ENCODE assay signal across 1 cellular context in the genomic region with DNA sequence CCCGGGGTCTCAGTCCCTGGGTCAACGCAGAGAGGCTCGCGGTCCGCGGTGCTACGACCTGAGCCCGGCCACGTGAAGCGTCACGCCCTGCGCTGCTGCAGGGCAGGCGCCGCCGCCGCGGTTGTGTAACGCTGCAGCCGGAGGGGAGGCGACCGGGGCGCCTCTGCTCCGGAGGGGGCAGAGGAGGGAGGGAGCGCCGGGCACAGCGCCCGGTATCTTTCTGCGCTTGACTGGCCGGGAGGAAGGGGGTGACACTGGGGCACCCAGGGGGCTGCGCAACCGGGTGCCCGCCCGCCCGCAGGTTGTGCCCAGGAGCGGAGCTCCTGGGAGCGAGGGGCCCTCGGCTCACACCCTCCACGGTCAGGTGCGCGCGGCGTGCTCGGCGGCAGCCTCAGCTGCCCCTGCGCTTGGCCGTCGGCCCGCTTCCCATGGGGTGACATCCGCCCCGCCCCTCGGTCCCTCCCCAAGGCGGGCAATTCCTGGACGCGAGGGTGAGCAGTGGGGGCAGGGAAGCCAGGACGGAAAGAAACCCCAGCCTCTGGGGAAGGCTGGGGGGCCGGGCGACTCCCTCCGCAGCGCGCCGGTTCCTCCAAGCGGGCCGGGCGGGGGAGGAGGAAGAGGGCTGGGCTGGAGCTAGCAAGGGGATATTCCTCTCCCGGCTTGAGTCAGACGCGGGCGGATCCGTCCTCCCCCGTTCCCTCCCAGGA.
A peak's percentile ranks its signal among the peaks of the same experiment; 100 is the strongest.
TF ChIP-seq lines count a peak whose summit lies in the region.

No MANE protein-coding gene starts in this region.

TF ChIP-seq in HepG2, 621 proteins besides CTCF, POLR2A, EP300 and RAD21 (continued from another document and continues in another):
- TF ChIP-seq MED8 (CRISPR knock-in tag; IDR thresholded peaks at IDR 0.05; ENCODE audit: insufficient replicate concordance): peak; percentile 86
- TF ChIP-seq, protein P1, sequence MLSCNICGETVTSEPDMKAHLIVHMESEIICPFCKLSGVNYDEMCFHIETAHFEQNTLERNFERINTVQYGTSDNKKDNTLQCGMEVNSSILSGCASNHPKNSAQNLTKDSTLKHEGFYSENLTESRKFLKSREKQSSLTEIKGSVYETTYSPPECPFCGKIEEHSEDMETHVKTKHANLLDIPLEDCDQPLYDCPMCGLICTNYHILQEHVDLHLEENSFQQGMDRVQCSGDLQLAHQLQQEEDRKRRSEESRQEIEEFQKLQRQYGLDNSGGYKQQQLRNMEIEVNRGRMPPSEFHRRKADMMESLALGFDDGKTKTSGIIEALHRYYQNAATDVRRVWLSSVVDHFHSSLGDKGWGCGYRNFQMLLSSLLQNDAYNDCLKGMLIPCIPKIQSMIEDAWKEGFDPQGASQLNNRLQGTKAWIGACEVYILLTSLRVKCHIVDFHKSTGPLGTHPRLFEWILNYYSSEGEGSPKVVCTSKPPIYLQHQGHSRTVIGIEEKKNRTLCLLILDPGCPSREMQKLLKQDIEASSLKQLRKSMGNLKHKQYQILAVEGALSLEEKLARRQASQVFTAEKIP (CRISPR knock-in tag; IDR thresholded peaks at IDR 0.05; ENCODE audit: borderline replicate concordance): no peak
- peak; percentile 99 for TF ChIP-seq RXRA (CRISPR knock-in tag; IDR thresholded peaks at IDR 0.05)
- TF ChIP-seq ZSCAN25 (CRISPR knock-in tag; IDR thresholded peaks at IDR 0.05): peak; percentile 85
- peak; percentile 98 for TF ChIP-seq HIVEP1 (CRISPR knock-in tag; IDR thresholded peaks at IDR 0.05)
- TF ChIP-seq KLF16 (CRISPR knock-in tag; IDR thresholded peaks at IDR 0.05): peak in 1 of 2 experiments; percentile 88; a peak in 1 of 4 replicates
- TF ChIP-seq ZNF652 (CRISPR knock-in tag; IDR thresholded peaks at IDR 0.05; ENCODE audit: borderline replicate concordance, low read depth): no peak
- TF ChIP-seq HMGA1 (CRISPR knock-in tag; conservative IDR thresholded peaks at IDR 0.05): no peak
- TF ChIP-seq, protein P2, sequence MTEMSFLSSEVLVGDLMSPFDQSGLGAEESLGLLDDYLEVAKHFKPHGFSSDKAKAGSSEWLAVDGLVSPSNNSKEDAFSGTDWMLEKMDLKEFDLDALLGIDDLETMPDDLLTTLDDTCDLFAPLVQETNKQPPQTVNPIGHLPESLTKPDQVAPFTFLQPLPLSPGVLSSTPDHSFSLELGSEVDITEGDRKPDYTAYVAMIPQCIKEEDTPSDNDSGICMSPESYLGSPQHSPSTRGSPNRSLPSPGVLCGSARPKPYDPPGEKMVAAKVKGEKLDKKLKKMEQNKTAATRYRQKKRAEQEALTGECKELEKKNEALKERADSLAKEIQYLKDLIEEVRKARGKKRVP (CRISPR knock-in tag; IDR thresholded peaks at IDR 0.05): peak in 1 of 2 experiments; percentile 77; a peak in 2 of 4 replicates
- TF ChIP-seq, protein P3, sequence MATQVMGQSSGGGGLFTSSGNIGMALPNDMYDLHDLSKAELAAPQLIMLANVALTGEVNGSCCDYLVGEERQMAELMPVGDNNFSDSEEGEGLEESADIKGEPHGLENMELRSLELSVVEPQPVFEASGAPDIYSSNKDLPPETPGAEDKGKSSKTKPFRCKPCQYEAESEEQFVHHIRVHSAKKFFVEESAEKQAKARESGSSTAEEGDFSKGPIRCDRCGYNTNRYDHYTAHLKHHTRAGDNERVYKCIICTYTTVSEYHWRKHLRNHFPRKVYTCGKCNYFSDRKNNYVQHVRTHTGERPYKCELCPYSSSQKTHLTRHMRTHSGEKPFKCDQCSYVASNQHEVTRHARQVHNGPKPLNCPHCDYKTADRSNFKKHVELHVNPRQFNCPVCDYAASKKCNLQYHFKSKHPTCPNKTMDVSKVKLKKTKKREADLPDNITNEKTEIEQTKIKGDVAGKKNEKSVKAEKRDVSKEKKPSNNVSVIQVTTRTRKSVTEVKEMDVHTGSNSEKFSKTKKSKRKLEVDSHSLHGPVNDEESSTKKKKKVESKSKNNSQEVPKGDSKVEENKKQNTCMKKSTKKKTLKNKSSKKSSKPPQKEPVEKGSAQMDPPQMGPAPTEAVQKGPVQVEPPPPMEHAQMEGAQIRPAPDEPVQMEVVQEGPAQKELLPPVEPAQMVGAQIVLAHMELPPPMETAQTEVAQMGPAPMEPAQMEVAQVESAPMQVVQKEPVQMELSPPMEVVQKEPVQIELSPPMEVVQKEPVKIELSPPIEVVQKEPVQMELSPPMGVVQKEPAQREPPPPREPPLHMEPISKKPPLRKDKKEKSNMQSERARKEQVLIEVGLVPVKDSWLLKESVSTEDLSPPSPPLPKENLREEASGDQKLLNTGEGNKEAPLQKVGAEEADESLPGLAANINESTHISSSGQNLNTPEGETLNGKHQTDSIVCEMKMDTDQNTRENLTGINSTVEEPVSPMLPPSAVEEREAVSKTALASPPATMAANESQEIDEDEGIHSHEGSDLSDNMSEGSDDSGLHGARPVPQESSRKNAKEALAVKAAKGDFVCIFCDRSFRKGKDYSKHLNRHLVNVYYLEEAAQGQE (IDR thresholded peaks at IDR 0.05; ENCODE audit: borderline replicate concordance in 1 of 2, low read depth in 1 of 2, low read length in 2 of 2): peak in 1 of 2 experiments; percentile 11; a peak in 1 of 4 replicates
- 0 out of 2 replicates have a peak, but pooled peaks have one; percentile 78 for TF ChIP-seq SNAI1 (CRISPR knock-in tag; IDR thresholded peaks at IDR 0.05; ENCODE audit: borderline replicate concordance)
- TF ChIP-seq, protein P4, sequence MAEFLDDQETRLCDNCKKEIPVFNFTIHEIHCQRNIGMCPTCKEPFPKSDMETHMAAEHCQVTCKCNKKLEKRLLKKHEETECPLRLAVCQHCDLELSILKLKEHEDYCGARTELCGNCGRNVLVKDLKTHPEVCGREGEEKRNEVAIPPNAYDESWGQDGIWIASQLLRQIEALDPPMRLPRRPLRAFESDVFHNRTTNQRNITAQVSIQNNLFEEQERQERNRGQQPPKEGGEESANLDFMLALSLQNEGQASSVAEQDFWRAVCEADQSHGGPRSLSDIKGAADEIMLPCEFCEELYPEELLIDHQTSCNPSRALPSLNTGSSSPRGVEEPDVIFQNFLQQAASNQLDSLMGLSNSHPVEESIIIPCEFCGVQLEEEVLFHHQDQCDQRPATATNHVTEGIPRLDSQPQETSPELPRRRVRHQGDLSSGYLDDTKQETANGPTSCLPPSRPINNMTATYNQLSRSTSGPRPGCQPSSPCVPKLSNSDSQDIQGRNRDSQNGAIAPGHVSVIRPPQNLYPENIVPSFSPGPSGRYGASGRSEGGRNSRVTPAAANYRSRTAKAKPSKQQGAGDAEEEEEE (CRISPR knock-in tag; IDR thresholded peaks at IDR 0.05; ENCODE audit: borderline replicate concordance): no peak
- TF ChIP-seq SP2 (CRISPR knock-in tag; IDR thresholded peaks at IDR 0.05): peak; percentile 42
- peak; percentile 66 for TF ChIP-seq FOXK1 (CRISPR knock-in tag; IDR thresholded peaks at IDR 0.05; ENCODE audit: borderline replicate concordance, low read depth)
- TF ChIP-seq TGIF2 (CRISPR knock-in tag; IDR thresholded peaks at IDR 0.05): peak; percentile 65; the same call in 1 of the 2 replicates
- TF ChIP-seq RAD51 (IDR thresholded peaks at IDR 0.05; ENCODE audit: borderline replicate concordance): no peak
- peak; percentile 95 for TF ChIP-seq SMAD9 (CRISPR knock-in tag; IDR thresholded peaks at IDR 0.05)
- no peak for TF ChIP-seq ZNF747 (CRISPR knock-in tag; IDR thresholded peaks at IDR 0.05; ENCODE audit: borderline replicate concordance)
- TF ChIP-seq, protein P5, sequence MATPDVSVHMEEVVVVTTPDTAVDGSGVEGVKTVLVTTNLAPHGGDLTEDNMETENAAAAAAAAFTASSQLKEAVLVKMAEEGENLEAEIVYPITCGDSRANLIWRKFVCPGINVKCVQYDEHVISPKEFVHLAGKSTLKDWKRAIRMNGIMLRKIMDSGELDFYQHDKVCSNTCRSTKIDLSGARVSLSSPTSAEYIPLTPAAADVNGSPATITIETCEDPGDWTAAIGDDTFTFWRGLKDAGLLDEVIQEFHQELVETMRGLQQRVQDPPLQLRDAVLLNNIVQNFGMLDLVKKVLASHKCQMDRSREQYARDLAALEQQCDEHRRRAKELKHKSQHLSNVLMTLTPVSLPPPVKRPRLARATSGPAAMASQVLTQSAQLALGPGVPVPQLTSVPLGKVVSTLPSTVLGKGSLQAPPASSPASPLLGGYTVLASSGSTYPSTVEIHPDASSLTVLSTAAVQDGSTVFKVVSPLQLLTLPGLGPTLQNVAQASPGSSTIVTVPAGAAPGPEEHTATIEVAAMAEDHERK (CRISPR knock-in tag; IDR thresholded peaks at IDR 0.05; ENCODE audit: low read depth): peak; percentile 43; the same call in 1 of the 2 replicates
- peak; percentile 87 for TF ChIP-seq ZNF589 (CRISPR knock-in tag; conservative IDR thresholded peaks at IDR 0.05)
- TF ChIP-seq PCBP2 (optimal IDR thresholded peaks at IDR 0.05; ENCODE audit: low read depth, low read length, poor library complexity, severe bottlenecking): no peak
- no peak; the same call in none of the 2 replicates for TF ChIP-seq BORCS8-MEF2B (CRISPR knock-in tag; IDR thresholded peaks at IDR 0.05)
- TF ChIP-seq ZBTB21 (CRISPR knock-in tag; IDR thresholded peaks at IDR 0.05): no peak
- TF ChIP-seq, protein P6, sequence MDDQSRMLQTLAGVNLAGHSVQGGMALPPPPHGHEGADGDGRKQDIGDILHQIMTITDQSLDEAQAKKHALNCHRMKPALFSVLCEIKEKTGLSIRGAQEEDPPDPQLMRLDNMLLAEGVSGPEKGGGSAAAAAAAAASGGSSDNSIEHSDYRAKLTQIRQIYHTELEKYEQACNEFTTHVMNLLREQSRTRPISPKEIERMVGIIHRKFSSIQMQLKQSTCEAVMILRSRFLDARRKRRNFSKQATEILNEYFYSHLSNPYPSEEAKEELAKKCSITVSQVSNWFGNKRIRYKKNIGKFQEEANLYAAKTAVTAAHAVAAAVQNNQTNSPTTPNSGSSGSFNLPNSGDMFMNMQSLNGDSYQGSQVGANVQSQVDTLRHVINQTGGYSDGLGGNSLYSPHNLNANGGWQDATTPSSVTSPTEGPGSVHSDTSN (CRISPR knock-in tag; IDR thresholded peaks at IDR 0.05; ENCODE audit: borderline replicate concordance): no peak
- TF ChIP-seq PRMT3 (CRISPR knock-in tag; IDR thresholded peaks at IDR 0.05; ENCODE audit: borderline replicate concordance, low read depth): peak; percentile 82; the same call in 1 of the 2 replicates
- TF ChIP-seq PHB2 (IDR thresholded peaks at IDR 0.05; ENCODE audit: partially characterized antibody): no peak
- TF ChIP-seq, protein P7, sequence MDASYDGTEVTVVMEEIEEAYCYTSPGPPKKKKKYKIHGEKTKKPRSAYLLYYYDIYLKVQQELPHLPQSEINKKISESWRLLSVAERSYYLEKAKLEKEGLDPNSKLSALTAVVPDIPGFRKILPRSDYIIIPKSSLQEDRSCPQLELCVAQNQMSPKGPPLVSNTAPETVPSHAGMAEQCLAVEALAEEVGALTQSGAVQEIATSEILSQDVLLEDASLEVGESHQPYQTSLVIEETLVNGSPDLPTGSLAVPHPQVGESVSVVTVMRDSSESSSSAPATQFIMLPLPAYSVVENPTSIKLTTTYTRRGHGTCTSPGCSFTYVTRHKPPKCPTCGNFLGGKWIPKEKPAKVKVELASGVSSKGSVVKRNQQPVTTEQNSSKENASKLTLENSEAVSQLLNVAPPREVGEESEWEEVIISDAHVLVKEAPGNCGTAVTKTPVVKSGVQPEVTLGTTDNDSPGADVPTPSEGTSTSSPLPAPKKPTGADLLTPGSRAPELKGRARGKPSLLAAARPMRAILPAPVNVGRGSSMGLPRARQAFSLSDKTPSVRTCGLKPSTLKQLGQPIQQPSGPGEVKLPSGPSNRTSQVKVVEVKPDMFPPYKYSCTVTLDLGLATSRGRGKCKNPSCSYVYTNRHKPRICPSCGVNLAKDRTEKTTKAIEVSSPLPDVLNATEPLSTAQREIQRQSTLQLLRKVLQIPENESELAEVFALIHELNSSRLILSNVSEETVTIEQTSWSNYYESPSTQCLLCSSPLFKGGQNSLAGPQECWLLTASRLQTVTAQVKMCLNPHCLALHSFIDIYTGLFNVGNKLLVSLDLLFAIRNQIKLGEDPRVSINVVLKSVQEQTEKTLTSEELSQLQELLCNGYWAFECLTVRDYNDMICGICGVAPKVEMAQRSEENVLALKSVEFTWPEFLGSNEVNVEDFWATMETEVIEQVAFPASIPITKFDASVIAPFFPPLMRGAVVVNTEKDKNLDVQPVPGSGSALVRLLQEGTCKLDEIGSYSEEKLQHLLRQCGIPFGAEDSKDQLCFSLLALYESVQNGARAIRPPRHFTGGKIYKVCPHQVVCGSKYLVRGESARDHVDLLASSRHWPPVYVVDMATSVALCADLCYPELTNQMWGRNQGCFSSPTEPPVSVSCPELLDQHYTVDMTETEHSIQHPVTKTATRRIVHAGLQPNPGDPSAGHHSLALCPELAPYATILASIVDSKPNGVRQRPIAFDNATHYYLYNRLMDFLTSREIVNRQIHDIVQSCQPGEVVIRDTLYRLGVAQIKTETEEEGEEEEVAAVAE (CRISPR knock-in tag; IDR thresholded peaks at IDR 0.05; ENCODE audit: borderline replicate concordance): peak; percentile 60; the same call in 1 of the 2 replicates
- TF ChIP-seq ZNF501 (CRISPR knock-in tag; IDR thresholded peaks at IDR 0.05): peak; percentile 71
- TF ChIP-seq, protein P8, sequence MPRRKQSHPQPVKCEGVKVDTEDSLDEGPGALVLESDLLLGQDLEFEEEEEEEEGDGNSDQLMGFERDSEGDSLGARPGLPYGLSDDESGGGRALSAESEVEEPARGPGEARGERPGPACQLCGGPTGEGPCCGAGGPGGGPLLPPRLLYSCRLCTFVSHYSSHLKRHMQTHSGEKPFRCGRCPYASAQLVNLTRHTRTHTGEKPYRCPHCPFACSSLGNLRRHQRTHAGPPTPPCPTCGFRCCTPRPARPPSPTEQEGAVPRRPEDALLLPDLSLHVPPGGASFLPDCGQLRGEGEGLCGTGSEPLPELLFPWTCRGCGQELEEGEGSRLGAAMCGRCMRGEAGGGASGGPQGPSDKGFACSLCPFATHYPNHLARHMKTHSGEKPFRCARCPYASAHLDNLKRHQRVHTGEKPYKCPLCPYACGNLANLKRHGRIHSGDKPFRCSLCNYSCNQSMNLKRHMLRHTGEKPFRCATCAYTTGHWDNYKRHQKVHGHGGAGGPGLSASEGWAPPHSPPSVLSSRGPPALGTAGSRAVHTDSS (CRISPR knock-in tag; conservative IDR thresholded peaks at IDR 0.05): no peak
- TF ChIP-seq, protein P9, sequence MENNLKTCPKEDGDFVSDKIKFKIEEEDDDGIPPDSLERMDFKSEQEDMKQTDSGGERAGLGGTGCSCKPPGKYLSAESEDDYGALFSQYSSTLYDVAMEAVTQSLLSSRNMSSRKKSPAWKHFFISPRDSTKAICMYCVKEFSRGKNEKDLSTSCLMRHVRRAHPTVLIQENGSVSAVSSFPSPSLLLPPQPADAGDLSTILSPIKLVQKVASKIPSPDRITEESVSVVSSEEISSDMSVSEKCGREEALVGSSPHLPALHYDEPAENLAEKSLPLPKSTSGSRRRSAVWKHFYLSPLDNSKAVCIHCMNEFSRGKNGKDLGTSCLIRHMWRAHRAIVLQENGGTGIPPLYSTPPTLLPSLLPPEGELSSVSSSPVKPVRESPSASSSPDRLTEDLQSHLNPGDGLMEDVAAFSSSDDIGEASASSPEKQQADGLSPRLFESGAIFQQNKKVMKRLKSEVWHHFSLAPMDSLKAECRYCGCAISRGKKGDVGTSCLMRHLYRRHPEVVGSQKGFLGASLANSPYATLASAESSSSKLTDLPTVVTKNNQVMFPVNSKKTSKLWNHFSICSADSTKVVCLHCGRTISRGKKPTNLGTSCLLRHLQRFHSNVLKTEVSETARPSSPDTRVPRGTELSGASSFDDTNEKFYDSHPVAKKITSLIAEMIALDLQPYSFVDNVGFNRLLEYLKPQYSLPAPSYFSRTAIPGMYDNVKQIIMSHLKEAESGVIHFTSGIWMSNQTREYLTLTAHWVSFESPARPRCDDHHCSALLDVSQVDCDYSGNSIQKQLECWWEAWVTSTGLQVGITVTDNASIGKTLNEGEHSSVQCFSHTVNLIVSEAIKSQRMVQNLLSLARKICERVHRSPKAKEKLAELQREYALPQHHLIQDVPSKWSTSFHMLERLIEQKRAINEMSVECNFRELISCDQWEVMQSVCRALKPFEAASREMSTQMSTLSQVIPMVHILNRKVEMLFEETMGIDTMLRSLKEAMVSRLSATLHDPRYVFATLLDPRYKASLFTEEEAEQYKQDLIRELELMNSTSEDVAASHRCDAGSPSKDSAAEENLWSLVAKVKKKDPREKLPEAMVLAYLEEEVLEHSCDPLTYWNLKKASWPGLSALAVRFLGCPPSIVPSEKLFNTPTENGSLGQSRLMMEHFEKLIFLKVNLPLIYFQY (CRISPR knock-in tag; IDR thresholded peaks at IDR 0.05; ENCODE audit: borderline replicate concordance): peak; percentile 93
